Comparison of ENCODE assay signal across 22 cellular contexts in the genomic region with DNA sequence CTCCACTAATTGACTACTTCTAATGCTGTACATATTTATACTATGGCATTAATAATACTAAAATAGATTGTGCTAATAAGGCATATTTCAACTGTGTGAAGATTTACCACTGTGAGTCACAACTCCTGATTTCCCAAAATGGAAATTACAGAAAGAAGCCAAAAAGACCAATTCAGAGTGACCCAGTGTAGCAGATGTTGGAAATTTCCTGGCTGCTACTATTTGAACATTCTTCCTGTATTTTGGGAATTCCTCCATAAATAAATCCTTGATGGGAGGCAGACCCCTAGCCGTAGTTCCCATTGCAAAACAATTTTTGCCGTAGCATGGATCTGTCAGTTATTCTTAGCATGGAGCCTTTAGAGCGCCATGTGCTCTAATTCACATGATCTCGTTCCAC. TPM values are rescaled to one million over a fixed set of nuclear protein-coding genes. Genes with fewer than 3 reads are reported as not detected.
DNase-seq lines count a peak whose midpoint lies in the region; ATAC-seq, FAIRE-seq and TF ChIP-seq lines count a peak whose summit lies in the region.
"Had no signal": no experiment of that assay in that cellular context is flagged by ENCODE, and none has a peak within 500 bp of the region (broad histone marks: within the 10 kb centered on the region; RNA-seq: fewer than 3 reads in every experiment).

No MANE protein-coding gene starts in this region.

- H3K27ac ChIP-seq in ascending aorta (peak overlapping the region; percentile 69 to 72), thoracic aorta (peak overlapping the region; percentile 16 to 68), kidney (ENCODE audit: low read depth in 2 of 2, low read length in 2 of 2) (no peak overlapping the region)
- H3K27ac ChIP-seq: C4-2B, HL-60 had no signal

- FAIRE-seq in islet of Langerhans (lab: Jason Lieb, UNC) (peak; percentile 9), kidney (lab: Jason Lieb, UNC) (no peak)
- FAIRE-seq: D721Med, G401.6, GM12891, GM19239, H1 had no signal

- intact Hi-C loops in ascending aorta (cut with DNase I) = no loop called here
- intact Hi-C loops in kidney (cut with DNase I) = no loop called here

- TF ChIP-seq CTCF in AG10803 (conservative IDR thresholded peaks at IDR 0.05; ENCODE audit: low read length) = no peak
- no peak for TF ChIP-seq CTCF in ascending aorta (IDR thresholded peaks at IDR 0.05)
- TF ChIP-seq CTCF in thoracic aorta (IDR thresholded peaks at IDR 0.05) = no peak
- no peak for TF ChIP-seq CTCF in kidney (IDR thresholded peaks at IDR 0.05; ENCODE audit: borderline replicate concordance, extremely low read depth, insufficient read depth)

- ATAC-seq in thoracic aorta (ENCODE audit: insufficient number of reproducible peaks, low FRiP score, low read depth) = peak; percentile 59
- ATAC-seq in HG03196 (IDR thresholded peaks at IDR 0.05; ENCODE audit: unreplicated experiment) = no peak

- DNase-seq in AG10803 (ENCODE audit: low read depth) (peak; percentile 22), ascending aorta (ENCODE audit: low spot score in 2 of 2) (no peak), thoracic aorta (ENCODE audit: low spot score) (no peak), kidney (no peak)
- DNase-seq in stimulated activated CD4-positive, alpha-beta T cell treated with anti-CD3 and anti-CD28 coated beads, Interleukin-2, amount 100 ng/mL, for 24 hours = no peak
- DNase-seq in central memory CD4-positive, alpha-beta T cell = no peak
- DNase-seq: 8988T; AML-193; Caco-2; CD4-positive, alpha-beta T cell; H9 had no signal

- peaks cover 0 to 7% of the 10 kb centered on the region in 2 donors for H3K4me1 ChIP-seq in ascending aorta
- peaks cover 2 to 15% of the 10 kb centered on the region in 2 donors for H3K4me1 ChIP-seq in thoracic aorta (ENCODE audit: control insufficient read depth in 1 of 2, low read depth in 2 of 2)
- H3K4me1 ChIP-seq in kidney (ENCODE audit: control insufficient read depth in 1 of 2, insufficient read depth in 1 of 2, low read depth in 1 of 2, low read length in 2 of 2) = peaks cover 2 to 9% of the 10 kb centered on the region in 2 donors
- H3K4me1 ChIP-seq: Caco-2 had no signal

- H3K4me3 ChIP-seq in AG10803 (ENCODE audit: low read length) (no peak overlapping the region), ascending aorta (no peak overlapping the region), thoracic aorta (no peak overlapping the region), kidney (ENCODE audit: low read length in 2 of 2) (no peak overlapping the region)

- no peak overlapping the region for H3K9ac ChIP-seq in kidney (ENCODE audit: low read length in 2 of 2)

- H3K9me3 ChIP-seq in ascending aorta (no peaks in the 10 kb centered on the region), thoracic aorta (no peaks in the 10 kb centered on the region), kidney (ENCODE audit: control insufficient read depth in 1 of 2, low read length in 2 of 2) (no peaks in the 10 kb centered on the region)
- H3K9me3 ChIP-seq: Caco-2 had no signal

- H3K36me3 ChIP-seq in ascending aorta = no peaks in the 10 kb centered on the region
- no peaks in the 10 kb centered on the region for H3K36me3 ChIP-seq in thoracic aorta
- no peaks in the 10 kb centered on the region for H3K36me3 ChIP-seq in kidney (ENCODE audit: control insufficient read depth in 1 of 2, insufficient read depth in 2 of 2, low read length in 2 of 2)

- H3K27me3 ChIP-seq in ascending aorta (no peaks in the 10 kb centered on the region), thoracic aorta (replicated peaks; ENCODE audit: insufficient read depth) (no peaks in the 10 kb centered on the region)

RNA-seq across cellular contexts. Expression of a gene that starts 11.4 kb away (rescaled TPM):
- total RNA-seq in ascending aorta (200 TPM), thoracic aorta (100 to 1,000 TPM; 360 to 420 TPM), kidney (65.1 TPM)
- 12.6 TPM for polyA plus RNA-seq in kidney (ENCODE audit: insufficient read depth, low read depth, low replicate concordance)
- total RNA-seq: A673; CD4-positive, alpha-beta T cell had no signal
- polyA plus RNA-seq: IgD-negative memory B cell had no signal

Comparison
In these comparisons a context has a peak if more than half of its experiments do, and no peak if none do; other contexts are left out.
1. H3K27ac ChIP-seq: peak in ascending aorta (2 of 2) and thoracic aorta (2 of 2); none in kidney (0 of 2).